7 cellular contexts compared by ENCODE assay signal in genomic region chr5:165882099-165882498, GRCh38.
"Had no signal": no experiment of that assay in that cellular context is flagged by ENCODE, and none has a peak within 500 bp of the region (broad histone marks: within the 10 kb centered on the region; RNA-seq: fewer than 3 reads in every experiment).

No MANE protein-coding gene starts in this region.

- H3K27ac ChIP-seq: HL-60 had no signal

- DNase-seq: IMR-90, KBM-7, KG1 had no signal

- H3K4me3 ChIP-seq: K562 had no signal

- ATAC-seq: HepG2, K562 had no signal

- FAIRE-seq: HepG2, HTR-8/SVneo, K562 had no signal
